Comparison of ENCODE assay signal across 10 cellular contexts in the genomic region with DNA sequence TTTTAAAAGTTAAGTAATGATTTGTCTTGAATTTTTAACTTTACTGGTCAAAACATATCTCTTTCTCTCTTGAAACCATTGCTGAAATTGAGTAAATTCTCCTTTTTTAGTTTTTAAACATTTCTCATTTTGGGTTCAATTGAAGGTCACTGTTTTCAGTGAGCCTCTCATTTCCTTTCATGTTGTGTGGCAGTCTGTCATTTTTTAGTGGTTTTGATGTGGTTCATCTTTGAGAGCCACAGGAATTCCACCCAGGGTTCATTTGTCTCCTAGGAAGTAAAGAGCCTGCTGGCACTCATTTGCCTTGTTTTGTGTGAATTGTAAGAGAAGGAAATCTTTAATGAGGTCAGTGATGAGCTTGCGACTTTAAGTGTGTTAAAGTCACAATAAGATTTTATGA. TPM values are rescaled to one million over a fixed set of nuclear protein-coding genes. Genes with fewer than 3 reads are reported as not detected.
DNase-seq lines count a peak whose midpoint lies in the region; TF ChIP-seq lines count a peak whose summit lies in the region.
"Had no signal": no experiment of that assay in that cellular context is flagged by ENCODE, and none has a peak within 500 bp of the region (broad histone marks: within the 10 kb centered on the region; RNA-seq: fewer than 3 reads in every experiment).

No MANE protein-coding gene starts in this region.

- DNase-seq in GM12864 (ENCODE audit: low read depth) = peak; percentile 27
- peak; percentile 41 for DNase-seq in HCEC 1CT
- DNase-seq in SW480 (ENCODE audit: low spot score) = peak; percentile 93
- DNase-seq in midbrain (lab: John Stamatoyannopoulos, UW) = peak; percentile 30
- DNase-seq in dedifferentiated amniotic fluid mesenchymal stem cell (ENCODE audit: extremely low spot score) = no peak
- no peak for DNase-seq in GM13977 (ENCODE audit: low spot score)
- no peak for DNase-seq in CD14-positive monocyte (ENCODE audit: low spot score)
- no peak for DNase-seq in SHP77 (lab: John Stamatoyannopoulos, UW)
- DNase-seq: left ventricle myocardium inferior, trophoblast cell had no signal

- in situ Hi-C loops in GM13977 (cut with MboI; ENCODE audit: low pct_unique_long_range_greater_than_20kb, low sequenced_read_pairs, unreplicated experiment) = no loop called here

- TF ChIP-seq CTCF in GM12864 (IDR thresholded peaks at IDR 0.05; ENCODE audit: low read depth, low read length, missing control alignments) = no peak
- no peak for TF ChIP-seq CTCF in GM13977 (IDR thresholded peaks at IDR 0.05; ENCODE audit: extremely low read depth, insufficient read depth, missing control alignments)
- TF ChIP-seq CTCF in CD14-positive monocyte (IDR thresholded peaks at IDR 0.05) = no peak

- no peak overlapping the region for H3K4me3 Mint-ChIP-seq in CD14-positive monocyte

- H3K4me3 ChIP-seq in GM12864 (ENCODE audit: low read depth, low read length) = no peak overlapping the region
- H3K4me3 ChIP-seq: left ventricle myocardium inferior had no signal

- intact Hi-C loops in CD14-positive monocyte (cut with micrococcal nuclease) = no loop called here

- no peaks in the 10 kb centered on the region for H3K9me3 Mint-ChIP-seq in CD14-positive monocyte

- no peaks in the 10 kb centered on the region for H3K36me3 Mint-ChIP-seq in CD14-positive monocyte

- H3K4me1 Mint-ChIP-seq in CD14-positive monocyte = no peaks in the 10 kb centered on the region

- no peak overlapping the region for H3K27ac Mint-ChIP-seq in CD14-positive monocyte

- H3K27me3 Mint-ChIP-seq in CD14-positive monocyte (ENCODE audit: low read depth in 3 of 3) = peaks cover 7 to 10% (median 9%) of the 10 kb centered on the region in 3 donors

RNA-seq across cellular contexts. Expression of a gene that starts 10.4 kb away (rescaled TPM):
- not detected for polyA plus RNA-seq in CD14-positive monocyte

Comparison
In these comparisons a context has a peak if more than half of its experiments do, and no peak if none do; other contexts are left out.
1. DNase-seq: peak in GM12864 (single experiment), HCEC 1CT (single experiment), SW480 (single experiment) and midbrain (single experiment); none in dedifferentiated amniotic fluid mesenchymal stem cell (single experiment), GM13977 (single experiment), CD14-positive monocyte (single experiment) and SHP77 (0 of 2).